In genomic region chr1:65992160-65993046, GRCh38 we compare ENCODE assay signal across 14 cellular contexts.
DNase-seq lines count a peak whose midpoint lies in the region; ATAC-seq and TF ChIP-seq lines count a peak whose summit lies in the region.
"Had no signal": no experiment of that assay in that cellular context is flagged by ENCODE, and none has a peak within 500 bp of the region (broad histone marks: within the 10 kb centered on the region; RNA-seq: fewer than 3 reads in every experiment).

No MANE protein-coding gene starts in this region.

- no peaks in the 10 kb centered on the region for H3K4me1 ChIP-seq in BE2C
- H3K4me1 ChIP-seq: lower lobe of right lung, SJCRH30 had no signal

- peak; percentile 39 for DNase-seq in BE2C
- DNase-seq in coronary artery (ENCODE audit: low spot score), result no peak
- peak; percentile 17 for DNase-seq in neural crest cell (ENCODE audit: low read depth, low spot score)
- no peak for DNase-seq in ureter (ENCODE audit: low spot score)
- no peak for DNase-seq in DMS53 (lab: John Stamatoyannopoulos, UW)
- DNase-seq: EL, GOT3, lower lobe of right lung, NCI-H524 treated with DMSO at 0.1 percent for 48 hours had no signal

- peak overlapping the region; percentile 90 for H3K4me3 ChIP-seq in BE2C (ENCODE audit: low read depth, low read length)
- H3K4me3 ChIP-seq in coronary artery, result peak overlapping the region; percentile 2
- H3K4me3 ChIP-seq: lower lobe of right lung, SJCRH30 had no signal

- H3K36me3 ChIP-seq in BE2C, result no peaks in the 10 kb centered on the region
- H3K36me3 ChIP-seq: lower lobe of right lung, SJCRH30 had no signal

- peaks cover 34% of the 10 kb centered on the region for H3K4me1 Mint-ChIP-seq in neural crest cell
- H3K4me1 Mint-ChIP-seq: B cell had no signal

- no peaks in the 10 kb centered on the region for H3K36me3 Mint-ChIP-seq in neural crest cell (ENCODE audit: low read depth)

- no peaks in the 10 kb centered on the region for H3K9me3 Mint-ChIP-seq in neural crest cell

- H3K27ac ChIP-seq in coronary artery, result no peak overlapping the region
- H3K27ac ChIP-seq: lower lobe of right lung, SJCRH30 had no signal

- H3K27ac Mint-ChIP-seq in neural crest cell (ENCODE audit: unreplicated experiment), result peak overlapping the region; percentile 54
- H3K27ac Mint-ChIP-seq: B cell had no signal

- no peaks in the 10 kb centered on the region for H3K27me3 ChIP-seq in BE2C
- H3K27me3 ChIP-seq: SJCRH30 had no signal

- H3K9me3 ChIP-seq in BE2C, result no peaks in the 10 kb centered on the region
- H3K9me3 ChIP-seq: lower lobe of right lung, SJCRH30 had no signal

- no peak for ATAC-seq in HG02571 (IDR thresholded peaks at IDR 0.05; ENCODE audit: unreplicated experiment)
- no peak for ATAC-seq in HG03175 (IDR thresholded peaks at IDR 0.05; ENCODE audit: unreplicated experiment)
- ATAC-seq: lower lobe of right lung had no signal

- peak; percentile 45; the same call in 1 of the 2 replicates for TF ChIP-seq CTCF in BE2C (IDR thresholded peaks at IDR 0.05; ENCODE audit: low read depth, low read length)
- no peak for TF ChIP-seq CTCF in coronary artery (IDR thresholded peaks at IDR 0.05)
- no peak for TF ChIP-seq CTCF in neural crest cell (conservative IDR thresholded peaks at IDR 0.05)

- no peaks in the 10 kb centered on the region for H3K27me3 Mint-ChIP-seq in neural crest cell (ENCODE audit: low read depth)

- H3K4me3 Mint-ChIP-seq in neural crest cell, result peak overlapping the region; percentile 77
- H3K4me3 Mint-ChIP-seq: B cell had no signal

TF ChIP-seq in PFSK-1, 5 proteins besides CTCF, POLR2A, EP300 and RAD21:
- TF ChIP-seq REST (IDR thresholded peaks at IDR 0.05; ENCODE audit: insufficient read depth in 1 of 2, low read depth in 2 of 2, low read length in 2 of 2) (no peak), SIN3A (IDR thresholded peaks at IDR 0.05; ENCODE audit: borderline replicate concordance, insufficient read depth, low read length) (peak; percentile 94; the same call in 1 of the 2 replicates), POLR2AphosphoS5 (IDR thresholded peaks at IDR 0.05; ENCODE audit: low read depth, low read length) (peak; percentile 91), TAF1 (IDR thresholded peaks at IDR 0.05; ENCODE audit: borderline replicate concordance, insufficient read depth, low read length) (peak; percentile 80), FOXP2 (optimal IDR thresholded peaks at IDR 0.05; ENCODE audit: borderline replicate concordance, extremely low read depth, extremely low read length, insufficient read depth) (no peak)

Comparison
In these comparisons a context has a peak if more than half of its experiments do, and no peak if none do; other contexts are left out.
1. DNase-seq: peak in BE2C (single experiment) and neural crest cell (single experiment); none in coronary artery (single experiment), ureter (single experiment) and DMS53 (single experiment).